Comparison of ENCODE assay signal across 21 cellular contexts in genomic region chr7:128879461-128879938, GRCh38. TPM values are rescaled to one million over a fixed set of nuclear protein-coding genes. Genes with fewer than 3 reads are reported as not detected.
DNase-seq lines count a peak whose midpoint lies in the region; ATAC-seq, FAIRE-seq and TF ChIP-seq lines count a peak whose summit lies in the region.
"Had no signal": no experiment of that assay in that cellular context is flagged by ENCODE, and none has a peak within 500 bp of the region (broad histone marks: within the 10 kb centered on the region; RNA-seq: fewer than 3 reads in every experiment).

No MANE protein-coding gene starts in this region.

- H3K9ac ChIP-seq in NT2/D1 (ENCODE audit: insufficient read length, low read depth) = peak overlapping the region; percentile 68
- H3K9ac ChIP-seq in H1 (replicated peaks in 1 of 4; ENCODE audit: extremely low read depth in 1 of 4, low read depth in 3 of 4, low read length in 3 of 4) = no peak overlapping the region

- H3K9me3 Mint-ChIP-seq in activated T-cell treated with anti-CD3 and anti-CD28 coated beads, Interleukin-2, amount 50 U/mL, for 4 hours = no peaks in the 10 kb centered on the region
- H3K9me3 Mint-ChIP-seq: activated B cell treated with CpG ODN at 0.5 μM for 24 hours; activated CD4-positive, alpha-beta memory T cell treated with anti-CD3 and anti-CD28 coated beads, Interleukin-2, amount 10 ng/mL, durations not matched to agents 7 days and 5 days; CD8-positive, alpha-beta memory T cell had no signal

- FAIRE-seq in H1 (lab: Jason Lieb, UNC) = no peak

- H3K27me3 Mint-ChIP-seq in activated T-cell treated with anti-CD3 and anti-CD28 coated beads, Interleukin-2, amount 50 U/mL, for 4 hours (ENCODE audit: low read depth) = peaks cover 6% of the 10 kb centered on the region
- H3K27me3 Mint-ChIP-seq: activated B cell treated with CpG ODN at 0.5 μM for 24 hours had no signal

- peak overlapping the region; percentile 78 for H3K4ac ChIP-seq in H1 (replicated peaks; ENCODE audit: insufficient read length, low read depth, low read length)

- H3K27ac ChIP-seq in H1 (ENCODE audit: low read depth, low read length) = no peak overlapping the region
- H3K27ac ChIP-seq in osteoblast (ENCODE audit: low read depth, low read length) = no peak overlapping the region
- H3K27ac ChIP-seq in esophagus muscularis mucosa (replicated peaks in 1 of 4) = no peak overlapping the region
- H3K27ac ChIP-seq: testis had no signal

- peak overlapping the region; percentile 98 for H4K91ac ChIP-seq in H1 (replicated peaks; ENCODE audit: insufficient read length, low read length)

- H4K20me1 ChIP-seq in H1 (replicated peaks in 1 of 2; ENCODE audit: control insufficient read depth in 1 of 2, insufficient read depth in 2 of 2, low read length in 2 of 2) (no peaks in the 10 kb centered on the region), osteoblast (ENCODE audit: insufficient read depth, low read length) (no peaks in the 10 kb centered on the region)

- H2BK15ac ChIP-seq in H1 (ENCODE audit: low read length) = peak overlapping the region; percentile 65; the same call in 1 of the 2 replicates

- H3K4me3 ChIP-seq in NT2/D1 (ENCODE audit: insufficient read length, low read depth) = no peak overlapping the region
- H3K4me3 ChIP-seq in H1 (ENCODE audit: extremely low read depth in 1 of 4, insufficient read depth in 2 of 4, low read depth in 3 of 4, low read length in 4 of 4) = no peak overlapping the region
- H3K4me3 ChIP-seq in osteoblast (ENCODE audit: insufficient read depth, low read length) = no peak overlapping the region
- no peak overlapping the region for H3K4me3 ChIP-seq in esophagus muscularis mucosa
- H3K4me3 ChIP-seq: testis had no signal

- H3K4me2 ChIP-seq in H1 (ENCODE audit: insufficient read depth in 1 of 2, low read depth in 2 of 2, low read length in 2 of 2) (peak overlapping the region in 1 of 2 experiments; percentile 32; a peak in 1 of 4 replicates), osteoblast (ENCODE audit: insufficient read depth, low read length) (no peak overlapping the region)

- H3K79me1 ChIP-seq in H1 (ENCODE audit: low read depth, low read length) = no peaks in the 10 kb centered on the region

- POLR2A ChIA-PET in H1 (lab: Charles Lee; ENCODE audit: partially characterized antibody) = interaction anchor here (1.4 to 3.5 kb wide), 4 partner anchors 11 to 30 kb away, joined by 4 to 22 read pairs (median 9); partner anchors contain the start of genes ATP6V1F and KCP

- peaks cover 16% of the 10 kb centered on the region for H3K4me1 ChIP-seq in NT2/D1 (ENCODE audit: insufficient read depth, insufficient read length)
- H3K4me1 ChIP-seq in H1 (replicated peaks in 1 of 4; ENCODE audit: control insufficient read depth in 3 of 4, insufficient read depth in 4 of 4, low read length in 3 of 4) = peaks cover 0 to 6% (median 4%) of the 10 kb centered on the region in 4 experiments; a peak in 4 of 7 replicates
- no peaks in the 10 kb centered on the region for H3K4me1 ChIP-seq in osteoblast (ENCODE audit: insufficient read depth, low read length)
- H3K4me1 ChIP-seq in esophagus muscularis mucosa = peaks cover 0 to 16% (median 12%) of the 10 kb centered on the region in 4 donors
- H3K4me1 ChIP-seq: testis had no signal

- no peaks in the 10 kb centered on the region for H3K27me3 ChIP-seq in NT2/D1 (ENCODE audit: insufficient read depth, insufficient read length)
- no peaks in the 10 kb centered on the region; a peak in 1 of 7 replicates for H3K27me3 ChIP-seq in H1 (replicated peaks in 1 of 4; ENCODE audit: control insufficient read depth in 3 of 4, extremely low read depth in 1 of 4, insufficient read depth in 3 of 4, low read length in 3 of 4)
- H3K27me3 ChIP-seq in osteoblast (ENCODE audit: insufficient read depth, low read length) = no peaks in the 10 kb centered on the region
- peaks cover 0 to 1% (median 0%) of the 10 kb centered on the region in 4 donors for H3K27me3 ChIP-seq in esophagus muscularis mucosa
- H3K27me3 ChIP-seq: testis had no signal

- no peak overlapping the region for H2BK5ac ChIP-seq in H1 (ENCODE audit: low read depth, low read length)

- no peak overlapping the region for H2BK120ac ChIP-seq in H1 (replicated peaks; ENCODE audit: low read depth, low read length)

- CTCF ChIA-PET in H1 (lab: Charles Lee; ENCODE audit: partially characterized antibody) = interaction anchor here (0.6 to 10.3 kb wide), 27 partner anchors 10 to 468 kb away, joined by 3 to 189 read pairs (median 7); partner anchors contain the start of genes ATP6V1F, CCDC136, GARIN1A and KCP

- H2AFZ ChIP-seq in H1 (ENCODE audit: low read length) = 0 out of 2 replicates have a peak overlapping the region, but pooled peaks have one; percentile 30
- no peak overlapping the region for H2AFZ ChIP-seq in osteoblast (ENCODE audit: low read length)

- TF ChIP-seq RAD21 in H1 (IDR thresholded peaks at IDR 0.05 in 1 of 2, conservative IDR thresholded peaks at IDR 0.05 in 1 of 2; ENCODE audit: low read depth in 2 of 2, low read length in 2 of 2) = no peak

- peak overlapping the region; percentile 36 for H4K5ac ChIP-seq in H1 (ENCODE audit: insufficient read length, low read depth, low read length)

- no peak for ATAC-seq in HG02840 (IDR thresholded peaks at IDR 0.05; ENCODE audit: low FRiP score, unreplicated experiment)
- ATAC-seq in activated T-cell treated with anti-CD3 and anti-CD28 coated beads, Interleukin-2, amount 50 U/mL, for 4 hours = no peak

- no peak for TF ChIP-seq CTCF in H1 (IDR thresholded peaks at IDR 0.05; ENCODE audit: control extremely low read depth in 1 of 3, insufficient read depth in 1 of 3, low read depth in 1 of 3, low read length in 3 of 3)
- no peak for TF ChIP-seq CTCF in osteoblast (IDR thresholded peaks at IDR 0.05; ENCODE audit: extremely low read depth, low read depth, low read length)
- no peak for TF ChIP-seq CTCF in esophagus muscularis mucosa (IDR thresholded peaks at IDR 0.05)

- no peak overlapping the region for H3K23ac ChIP-seq in H1 (ENCODE audit: insufficient read length)

- H3K9me3 ChIP-seq in NT2/D1 (ENCODE audit: insufficient read depth, low read length) (no peaks in the 10 kb centered on the region), H1 (ENCODE audit: insufficient read depth in 2 of 2, low read depth in 1 of 2, low read length in 1 of 2) (no peaks in the 10 kb centered on the region), osteoblast (ENCODE audit: low read depth, low read length) (no peaks in the 10 kb centered on the region), esophagus muscularis mucosa (no peaks in the 10 kb centered on the region)
- H3K9me3 ChIP-seq: testis had no signal

- peaks cover 1% of the 10 kb centered on the region for H3K4me1 Mint-ChIP-seq in activated T-cell treated with anti-CD3 and anti-CD28 coated beads, Interleukin-2, amount 50 U/mL, for 4 hours (ENCODE audit: low read depth)

- H3K23me2 ChIP-seq in H1 (ENCODE audit: low read depth, low read length) = peaks cover 2% of the 10 kb centered on the region; the same call in 1 of the 2 replicates

- WGBS in H1 (ENCODE audit: extremely low coverage in 1 of 2, insufficient coverage in 1 of 2, insufficient read length in 1 of 2, insufficient replicate concordance in 2 of 2, low coverage in 1 of 2, low lambda C conversion rate in 2 of 2, missing lambda C conversion rate in 1 of 2), 2 experiments = 92% methylated on average over 18 of the region's 19 CpGs; no CpG with 5 or more reads in 1 of the 2 experiments
- 84% methylated on average over 8 of the region's 19 CpGs for WGBS in esophagus muscularis mucosa

- no peaks in the 10 kb centered on the region for H3K36me3 Mint-ChIP-seq in activated T-cell treated with anti-CD3 and anti-CD28 coated beads, Interleukin-2, amount 50 U/mL, for 4 hours (ENCODE audit: insufficient read depth)
- H3K36me3 Mint-ChIP-seq: CD8-positive, alpha-beta memory T cell had no signal

- H2BK12ac ChIP-seq in H1 (ENCODE audit: low read depth, low read length) = peak overlapping the region; percentile 55; the same call in 1 of the 2 replicates

- H3K4me3 Mint-ChIP-seq in activated T-cell treated with anti-CD3 and anti-CD28 coated beads, Interleukin-2, amount 50 U/mL, for 4 hours = no peak overlapping the region
- H3K4me3 Mint-ChIP-seq: activated B cell treated with CpG ODN at 0.5 μM for 24 hours; activated CD4-positive, alpha-beta memory T cell treated with anti-CD3 and anti-CD28 coated beads, Interleukin-2, amount 10 ng/mL, durations not matched to agents 7 days and 5 days; CD8-positive, alpha-beta memory T cell had no signal

- H3K18ac ChIP-seq in H1 (ENCODE audit: extremely low read depth, low read length) = peak overlapping the region; percentile 60

- H2BK20ac ChIP-seq in H1 (ENCODE audit: low read length) = no peak overlapping the region

- TF ChIP-seq POLR2A in H1 (IDR thresholded peaks at IDR 0.05; ENCODE audit: control extremely low read depth in 1 of 2, low read depth in 2 of 2, low read length in 2 of 2) = no peak
- TF ChIP-seq POLR2A in esophagus muscularis mucosa (IDR thresholded peaks at IDR 0.05; ENCODE audit: low read depth) = no peak

- no peaks in the 10 kb centered on the region for H3K79me2 ChIP-seq in H1 (ENCODE audit: control insufficient read depth in 1 of 2, insufficient read depth in 2 of 2, low read length in 2 of 2)
- no peaks in the 10 kb centered on the region for H3K79me2 ChIP-seq in osteoblast (ENCODE audit: insufficient read depth, low read length)

- DNase-seq in D341Med (ENCODE audit: low spot score) = peak; percentile 26
- DNase-seq in NT2/D1 (ENCODE audit: low read depth, low spot score) = no peak
- no peak for DNase-seq in H1 (ENCODE audit: low read depth in 1 of 2, low spot score in 2 of 2)
- peak; percentile 87 for DNase-seq in osteoblast (ENCODE audit: insufficient read length, low spot score, missing footprints)
- DNase-seq in activated T-cell treated with anti-CD3 and anti-CD28 coated beads, Interleukin-2, amount 50 U/mL, for 4 hours = no peak
- no peak for DNase-seq in esophagus muscularis mucosa (ENCODE audit: extremely low spot score)
- DNase-seq: activated B cell treated with CpG ODN at 0.5 μM for 24 hours; activated CD4-positive, alpha-beta memory T cell treated with anti-CD3 and anti-CD28 coated beads, Interleukin-2, amount 10 ng/mL, durations not matched to agents 7 days and 5 days; activated effector memory CD4-positive, alpha-beta T cell treated with Interleukin-2 at 50 U/mL for 16 hours; GF-D8; kidney glomerular epithelial cell; NCI-H1048; stimulated activated CD4-positive, alpha-beta T cell treated with anti-CD3 and anti-CD28 coated beads, Interleukin-4, amount 100 ng/mL, for 4 hours; stimulated activated naive CD4-positive, alpha-beta T cell treated with Interleukin-2 at 50 U/mL for 16 hours; T-helper 9 cell had no signal

- H3K36me3 ChIP-seq in NT2/D1 (ENCODE audit: insufficient read depth, insufficient read length, low read length) (no peaks in the 10 kb centered on the region), H1 (ENCODE audit: control insufficient read depth in 2 of 4, insufficient read depth in 4 of 4, low read length in 3 of 4) (no peaks in the 10 kb centered on the region), osteoblast (ENCODE audit: insufficient read depth, low read length) (no peaks in the 10 kb centered on the region), esophagus muscularis mucosa (no peaks in the 10 kb centered on the region)

- intact Hi-C loops in esophagus muscularis mucosa (cut with DNase I) = loop anchor here (10.0 kb wide), 1 partner anchor 145 kb away; the partner anchor contains the start of gene CALU

- no peak overlapping the region for H3K56ac ChIP-seq in H1 (replicated peaks; ENCODE audit: insufficient read length, low read depth, low read length)

- peak overlapping the region; percentile 65 for H4K8ac ChIP-seq in H1 (ENCODE audit: extremely low read depth, insufficient read depth, low read length)

- no peak overlapping the region for H3K14ac ChIP-seq in H1 (ENCODE audit: insufficient read length)

- TF ChIP-seq EP300 in H1 (IDR thresholded peaks at IDR 0.05; ENCODE audit: borderline replicate concordance in 1 of 2, low read depth in 2 of 2, low read length in 2 of 2) = no peak
- no peak for TF ChIP-seq EP300 in esophagus muscularis mucosa (IDR thresholded peaks at IDR 0.05)

- no peak overlapping the region for H2AK5ac ChIP-seq in H1 (ENCODE audit: low read depth, low read length)

RNA-seq across cellular contexts. Expression of gene ATP6V1F, which starts 16.8 kb away (rescaled TPM):
- total RNA-seq in H1 (2021; fragmentation: NEBNext Ultra II Directional; extraction: Animal tissue kit (Norgen Biotek cat#: 25700)) = 104 TPM in 2 replicates
- 318 and 344 TPM in 2 replicates for polyA plus RNA-seq in H1 (2011; rRNA removed)
- 227 TPM for polyA plus RNA-seq in H1 (2011; cell fraction: cytosol; rRNA removed)
- 147 TPM for polyA plus RNA-seq in H1 (2011; cell fraction: nucleus; rRNA removed)
- polyA plus RNA-seq in H1 (2012, experiment 1 of 2) = 165 to 195 TPM (median 180 TPM) in 4 replicates
- 412 TPM for polyA plus RNA-seq in H1 (2012, experiment 2 of 2)
- 164 TPM for polyA plus RNA-seq in H1 (2013, experiment 1 of 2)
- 168 TPM for polyA plus RNA-seq in H1 (2013, experiment 2 of 2)
- 36.9 and 39.0 TPM in 2 replicates for polyA minus RNA-seq in H1 (2011; rRNA and poly(A)+ RNA removed)
- 25.6 TPM for polyA minus RNA-seq in H1 (2011; cell fraction: cytosol; rRNA and poly(A)+ RNA removed)
- 35.3 TPM for polyA minus RNA-seq in H1 (2011; cell fraction: nucleus; rRNA and poly(A)+ RNA removed)
- total RNA-seq in osteoblast = 91.9 and 95.2 TPM in 2 replicates
- 100 to 1,000 TPM; 120 to 137 (median 127) TPM for total RNA-seq in activated T-cell treated with anti-CD3 and anti-CD28 coated beads, Interleukin-2, amount 50 U/mL, for 4 hours
- total RNA-seq in esophagus muscularis mucosa = 100 to 1,000 TPM in 2 of 4 donors, 10 to 100 TPM in 2; 74.3 to 108 (median 91.9) TPM

RNA-seq across cellular contexts. Expression of gene KCP, which starts 31.0 kb away (rescaled TPM):
- total RNA-seq in H1 (2021; fragmentation: NEBNext Ultra II Directional; extraction: Animal tissue kit (Norgen Biotek cat#: 25700)) = 1.8 and 2.0 TPM in 2 replicates
- polyA plus RNA-seq in H1 (2011; rRNA removed) = 1.3 and 2.1 TPM in 2 replicates
- polyA plus RNA-seq in H1 (2011; cell fraction: cytosol; rRNA removed) = 1.6 TPM
- 8.1 TPM for polyA plus RNA-seq in H1 (2011; cell fraction: nucleus; rRNA removed)
- 1.1 to 2.3 TPM (median 1.6 TPM) in 4 replicates for polyA plus RNA-seq in H1 (2012, experiment 1 of 2)
- 0.51 TPM for polyA plus RNA-seq in H1 (2012, experiment 2 of 2)
- polyA plus RNA-seq in H1 (2013, experiment 1 of 2) = 1.8 TPM
- polyA plus RNA-seq in H1 (2013, experiment 2 of 2) = 1.5 TPM
- polyA minus RNA-seq in H1 (2011; rRNA and poly(A)+ RNA removed) = 1.1 and 1.4 TPM in 2 replicates
- 0.59 TPM for polyA minus RNA-seq in H1 (2011; cell fraction: cytosol; rRNA and poly(A)+ RNA removed)
- polyA minus RNA-seq in H1 (2011; cell fraction: nucleus; rRNA and poly(A)+ RNA removed) = 4.3 TPM
- total RNA-seq in osteoblast (0.88 and 1.1 TPM in 2 replicates), esophagus muscularis mucosa (under 1 TPM in 3 of 4 donors, not detected in 1; 0.13 to 0.66 (median 0.29) TPM)
- total RNA-seq in activated T-cell treated with anti-CD3 and anti-CD28 coated beads, Interleukin-2, amount 50 U/mL, for 4 hours = under 1 TPM; 0.10 to 0.40 (median 0.27) TPM
- total RNA-seq: endothelial cell of umbilical vein, H4, LHCN-M2 had no signal
- polyA plus RNA-seq: CD8-positive, alpha-beta memory T cell; endothelial cell of umbilical vein had no signal

RNA-seq across cellular contexts. Expression of gene FLNC, which starts 49.3 kb away (rescaled TPM):
- total RNA-seq in H1 (2021; fragmentation: NEBNext Ultra II Directional; extraction: Animal tissue kit (Norgen Biotek cat#: 25700)) = 10.7 and 12.0 TPM in 2 replicates
- polyA plus RNA-seq in H1 (2011; rRNA removed) = 1.9 and 3.3 TPM in 2 replicates
- polyA plus RNA-seq in H1 (2011; cell fraction: cytosol; rRNA removed) = 2.3 TPM
- 9.5 TPM for polyA plus RNA-seq in H1 (2011; cell fraction: nucleus; rRNA removed)
- polyA plus RNA-seq in H1 (2012, experiment 1 of 2) = 5.2 to 7.9 TPM (median 6.6 TPM) in 4 replicates
- 5.2 TPM for polyA plus RNA-seq in H1 (2012, experiment 2 of 2)
- polyA plus RNA-seq in H1 (2013, experiment 1 of 2) = 8.3 TPM
- polyA plus RNA-seq in H1 (2013, experiment 2 of 2) = 7.8 TPM
- polyA minus RNA-seq in H1 (2011; rRNA and poly(A)+ RNA removed) = 4.5 and 5.1 TPM in 2 replicates
- 7.1 TPM for polyA minus RNA-seq in H1 (2011; cell fraction: cytosol; rRNA and poly(A)+ RNA removed)
- 5.7 TPM for polyA minus RNA-seq in H1 (2011; cell fraction: nucleus; rRNA and poly(A)+ RNA removed)
- total RNA-seq in osteoblast (93.7 and 130 TPM in 2 replicates), esophagus muscularis mucosa (100 to 1,000 TPM; 391 to 932 (median 533) TPM)
- total RNA-seq in activated T-cell treated with anti-CD3 and anti-CD28 coated beads, Interleukin-2, amount 50 U/mL, for 4 hours = under 1 TPM; 0.16 to 0.33 (median 0.25) TPM
- total RNA-seq: activated B cell treated with CpG ODN at 0.5 μM for 24 hours; activated CD4-positive, alpha-beta memory T cell treated with anti-CD3 and anti-CD28 coated beads, Interleukin-2, amount 10 ng/mL, durations not matched to agents 7 days and 5 days; CD8-positive, alpha-beta memory T cell had no signal
- polyA plus RNA-seq: CD8-positive, alpha-beta memory T cell had no signal

RNA-seq across cellular contexts. Expression of gene IRF5, which starts 58.2 kb away (rescaled TPM):
- total RNA-seq in H1 (2021; fragmentation: NEBNext Ultra II Directional; extraction: Animal tissue kit (Norgen Biotek cat#: 25700)) = 0.28 and 0.75 TPM in 2 replicates
- polyA plus RNA-seq in H1 (2011; rRNA removed) = 1.1 and 1.5 TPM in 2 replicates
- polyA plus RNA-seq in H1 (2011; cell fraction: cytosol; rRNA removed) = 1.5 TPM
- polyA plus RNA-seq in H1 (2011; cell fraction: nucleus; rRNA removed) = 2.5 TPM
- 0.93 to 1.4 TPM (median 1.2 TPM) in 4 replicates for polyA plus RNA-seq in H1 (2012, experiment 1 of 2)
- 1.7 TPM for polyA plus RNA-seq in H1 (2012, experiment 2 of 2)
- polyA plus RNA-seq in H1 (2013, experiment 1 of 2) = 0.55 TPM
- polyA plus RNA-seq in H1 (2013, experiment 2 of 2) = 0.44 TPM
- 0.83 and 1.8 TPM in 2 replicates for polyA minus RNA-seq in H1 (2011; rRNA and poly(A)+ RNA removed)
- 1.2 TPM for polyA minus RNA-seq in H1 (2011; cell fraction: cytosol; rRNA and poly(A)+ RNA removed)
- 1.1 TPM for polyA minus RNA-seq in H1 (2011; cell fraction: nucleus; rRNA and poly(A)+ RNA removed)
- total RNA-seq in osteoblast (under 0.01 TPM in 2 replicates), esophagus muscularis mucosa (10 to 100 TPM in 1 of 4 donors, 1 to 10 TPM in 3; 7.6 to 14.5 (median 8.6) TPM)
- 10 to 100 TPM in 1 of 3 donors, 1 to 10 TPM in 2; 4.2 to 15.4 (median 8.4) TPM for total RNA-seq in activated T-cell treated with anti-CD3 and anti-CD28 coated beads, Interleukin-2, amount 50 U/mL, for 4 hours

Comparison
In these comparisons a context has a peak if more than half of its experiments do, and no peak if none do; other contexts are left out.
1. DNase-seq: peak in D341Med (single experiment) and osteoblast (single experiment); none in NT2/D1 (single experiment), H1 (0 of 2), activated T-cell treated with anti-CD3 and anti-CD28 coated beads, Interleukin-2, amount 50 U/mL, for 4 hours (single experiment) and esophagus muscularis mucosa (single experiment).